1 cellular context compared by ENCODE assay signal in genomic region chr15:79310985-79311900, GRCh38.
TF ChIP-seq lines count a peak whose summit lies in the region.

Gene TMED3 (plus strand): TSS chr15:79311112. CDS start chr15:79311250, 138 bp downstream.

TF ChIP-seq in HEK293, 187 proteins besides CTCF, POLR2A, EP300 and RAD21 (continued from another document):
- TF ChIP-seq, protein P1, sequence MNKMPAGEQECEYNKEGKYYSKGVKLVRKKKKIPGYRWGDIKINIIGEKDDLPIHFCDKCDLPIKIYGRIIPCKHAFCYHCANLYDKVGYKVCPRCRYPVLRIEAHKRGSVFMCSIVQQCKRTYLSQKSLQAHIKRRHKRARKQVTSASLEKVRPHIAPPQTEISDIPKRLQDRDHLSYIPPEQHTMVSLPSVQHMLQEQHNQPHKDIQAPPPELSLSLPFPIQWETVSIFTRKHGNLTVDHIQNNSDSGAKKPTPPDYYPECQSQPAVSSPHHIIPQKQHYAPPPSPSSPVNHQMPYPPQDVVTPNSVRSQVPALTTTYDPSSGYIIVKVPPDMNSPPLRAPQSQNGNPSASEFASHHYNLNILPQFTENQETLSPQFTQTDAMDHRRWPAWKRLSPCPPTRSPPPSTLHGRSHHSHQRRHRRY (tag by site-specific recombination; IDR thresholded peaks at IDR 0.05): no peak
- TF ChIP-seq, protein P2, sequence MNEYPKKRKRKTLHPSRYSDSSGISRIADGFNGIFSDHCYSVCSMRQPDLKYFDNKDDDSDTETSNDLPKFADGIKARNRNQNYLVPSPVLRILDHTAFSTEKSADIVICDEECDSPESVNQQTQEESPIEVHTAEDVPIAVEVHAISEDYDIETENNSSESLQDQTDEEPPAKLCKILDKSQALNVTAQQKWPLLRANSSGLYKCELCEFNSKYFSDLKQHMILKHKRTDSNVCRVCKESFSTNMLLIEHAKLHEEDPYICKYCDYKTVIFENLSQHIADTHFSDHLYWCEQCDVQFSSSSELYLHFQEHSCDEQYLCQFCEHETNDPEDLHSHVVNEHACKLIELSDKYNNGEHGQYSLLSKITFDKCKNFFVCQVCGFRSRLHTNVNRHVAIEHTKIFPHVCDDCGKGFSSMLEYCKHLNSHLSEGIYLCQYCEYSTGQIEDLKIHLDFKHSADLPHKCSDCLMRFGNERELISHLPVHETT (tag by site-specific recombination; IDR thresholded peaks at IDR 0.05): no peak
TF ChIP-seq in HEK293: peak in this region for 32.
